8 cellular contexts compared by ENCODE assay signal in genomic region chr1:119711804-119712341, GRCh38. TPM values are rescaled to one million over a fixed set of nuclear protein-coding genes. Genes with fewer than 3 reads are reported as not detected.
DNase-seq lines count a peak whose midpoint lies in the region; TF ChIP-seq lines count a peak whose summit lies in the region.

Gene PHGDH, plus strand, starts transcription at chr1:119711934. Its CDS starts 89 bp downstream, at chr1:119712023.

- peak within 1 kb of the TSS; percentile 80 for H2AFZ ChIP-seq in mammary epithelial cell (ENCODE audit: low read depth, low read length)
- peak within 1 kb of the TSS; percentile 77 for H2AFZ ChIP-seq in smooth muscle cell (ENCODE audit: low read depth)

- H3K36me3 ChIP-seq in HAP-1 (replicated peaks) (peaks cover 10% of the 10 kb centered on the region), mammary epithelial cell (ENCODE audit: insufficient read depth, low read length) (no peaks in the 10 kb centered on the region), smooth muscle cell (ENCODE audit: low read depth) (no peaks in the 10 kb centered on the region)

- peak within 1 kb of the TSS; percentile 68 for H3K4me2 ChIP-seq in mammary epithelial cell (ENCODE audit: insufficient read depth, low read depth, low read length)
- H3K4me2 ChIP-seq in smooth muscle cell = peak within 1 kb of the TSS; percentile 96

- peak within 1 kb of the TSS; percentile 92 for H3K4me3 ChIP-seq in HAP-1
- H3K4me3 ChIP-seq in mammary epithelial cell (replicated peaks in 1 of 3; ENCODE audit: insufficient read depth in 1 of 3, low read depth in 2 of 3, low read length in 3 of 3) = peak within 1 kb of the TSS; percentile 56 to 75 (median 67)
- peak within 1 kb of the TSS; percentile 86 for H3K4me3 ChIP-seq in smooth muscle cell

- peaks cover 47% of the 10 kb centered on the region for H3K4me1 ChIP-seq in HAP-1
- peaks cover 4% of the 10 kb centered on the region for H3K4me1 ChIP-seq in mammary epithelial cell (ENCODE audit: insufficient read depth, low read length)
- H3K4me1 ChIP-seq in smooth muscle cell (ENCODE audit: low read depth) = peaks cover 31% of the 10 kb centered on the region

- H3K79me2 ChIP-seq in mammary epithelial cell (ENCODE audit: insufficient read depth, low read length) = peaks cover 44% of the 10 kb centered on the region
- H3K79me2 ChIP-seq in smooth muscle cell (ENCODE audit: low read depth) = peaks cover 38% of the 10 kb centered on the region

- peaks cover 11% of the 10 kb centered on the region for H3F3A ChIP-seq in smooth muscle cell (ENCODE audit: low read depth)

- in situ Hi-C loops in HAP-1 (cut with MboI; ENCODE audit: low sequenced_read_pairs) = no loop called here
- in situ Hi-C loops in mammary epithelial cell (cut with MboI; ENCODE audit: low sequenced_read_pairs in 2 of 2) = no loop called here

- H3K9me3 ChIP-seq in HAP-1 (peaks cover 2% of the 10 kb centered on the region; the same call in 1 of the 2 replicates), mammary epithelial cell (replicated peaks; ENCODE audit: insufficient read depth, low read length) (no peaks in the 10 kb centered on the region), smooth muscle cell (replicated peaks; ENCODE audit: low read depth) (no peaks in the 10 kb centered on the region)

- H3K27me3 ChIP-seq in HAP-1 (ENCODE audit: low read depth) (peaks cover 11% of the 10 kb centered on the region; the same call in 1 of the 2 replicates), mammary epithelial cell (ENCODE audit: insufficient read depth, low read length) (no peaks in the 10 kb centered on the region), smooth muscle cell (ENCODE audit: low read depth) (no peaks in the 10 kb centered on the region)

- H3K27ac ChIP-seq in mammary epithelial cell (ENCODE audit: insufficient read depth, low read depth, low read length) = peak within 1 kb of the TSS; percentile 67
- H3K27ac ChIP-seq in smooth muscle cell (ENCODE audit: low read depth) = peak within 1 kb of the TSS; percentile 92

- no peaks in the 10 kb centered on the region for H4K20me1 ChIP-seq in mammary epithelial cell (ENCODE audit: insufficient read depth, low read length)
- peaks cover 35% of the 10 kb centered on the region for H4K20me1 ChIP-seq in smooth muscle cell (ENCODE audit: low read depth)

- CTCF ChIA-PET in mammary epithelial cell (lab: Charles Lee; ENCODE audit: low non-redundant PET) = interaction anchor here (0.5 to 1.2 kb wide), 4 partner anchors 14 to 94 kb away, joined by 3 to 6 read pairs (median 3); no protein-coding TSS in a partner anchor

- dilution Hi-C loops in mammary epithelial cell (cut with HindIII; ENCODE audit: low sequenced_read_pairs) = loop anchor here (5.0 kb wide), 1 partner anchor 35 kb away; no protein-coding TSS in a partner anchor

- WGBS in mammary epithelial cell (ENCODE audit: low coverage, missing lambda C conversion rate) = 2% methylated on average over 14 of the region's 27 CpGs
- 0% methylated on average over 25 of the region's 27 CpGs for WGBS in smooth muscle cell (ENCODE audit: low lambda C conversion rate)

- intact Hi-C loops in mammary epithelial cell (cut with micrococcal nuclease) = loop anchor here (2.0 kb wide), 1 partner anchor 25 kb away; no protein-coding TSS in a partner anchor

- H3K9ac ChIP-seq in mammary epithelial cell (ENCODE audit: insufficient read depth, low read length) (peak within 1 kb of the TSS; percentile 55), smooth muscle cell (ENCODE audit: low read depth) (peak within 1 kb of the TSS; percentile 87)

- peak; percentile 93 for DNase-seq in EL
- DNase-seq in HAP-1 (ENCODE audit: low spot score in 2 of 2) = peak; percentile 90 to 95
- DNase-seq in NCI-H1092 treated with DMSO at 0.1 percent for 48 hours (lab: John Stamatoyannopoulos, UW) = peak; percentile 86
- peak; percentile 91 for DNase-seq in SW480 (ENCODE audit: low spot score)
- peak; percentile 88 for DNase-seq in mammary epithelial cell
- DNase-seq in inferior parietal cortex (ENCODE audit: extremely low spot score) = peak; percentile 60
- peak; percentile 24 for DNase-seq in smooth muscle cell (lab: John Stamatoyannopoulos, UW; ENCODE audit: unreplicated experiment)
- DNase-seq in SW 1271 (lab: John Stamatoyannopoulos, UW) = no peak

- TF ChIP-seq CTCF in mammary epithelial cell (conservative IDR thresholded peaks at IDR 0.05 in 1 of 2, IDR thresholded peaks at IDR 0.05 in 1 of 2; ENCODE audit: extremely low read depth in 1 of 2, insufficient read depth in 1 of 2, low read depth in 1 of 2, low read length in 2 of 2) (no peak), smooth muscle cell (IDR thresholded peaks at IDR 0.05; ENCODE audit: borderline replicate concordance, insufficient read depth, poor library complexity, severe bottlenecking) (no peak)

- BruUV-seq in mammary epithelial cell (replicated peaks; lab: Mats Ljungman, UMichigan) = TSS peak; percentile 21

RNA-seq across cellular contexts. Expression of gene PHGDH, which starts in this region (rescaled TPM):
- 100 to 1,000 TPM; 171 to 211 TPM for total RNA-seq in mammary epithelial cell
- 65.8 TPM for polyA plus RNA-seq in mammary epithelial cell
- polyA minus RNA-seq in mammary epithelial cell = 152 TPM
- 66.1 and 93.2 TPM in 2 replicates for total RNA-seq in smooth muscle cell
- 134 and 141 TPM in 2 replicates for polyA plus RNA-seq in smooth muscle cell

Comparison
In these comparisons a context has a peak if more than half of its experiments do, and no peak if none do; other contexts are left out.
1. DNase-seq: peak in EL (single experiment), HAP-1 (2 of 2), NCI-H1092 treated with DMSO at 0.1 percent for 48 hours (single experiment), SW480 (single experiment), mammary epithelial cell (single experiment), inferior parietal cortex (single experiment) and smooth muscle cell (single experiment); none in SW 1271 (0 of 2).
2. Peak in every context shown above with its lines, with median percentiles within 50 percentile points of each other: H3K4me3 ChIP-seq.